Comparison of ENCODE assay signal across 8 cellular contexts in genomic region chr12:110403146-110403974, GRCh38. TPM values are rescaled to one million over a fixed set of nuclear protein-coding genes. Genes with fewer than 3 reads are reported as not detected.
DNase-seq lines count a peak whose midpoint lies in the region; ATAC-seq and TF ChIP-seq lines count a peak whose summit lies in the region.

ANAPC7 (minus strand) TSS chr12:110403708; CDS start chr12:110403627, 81 bp downstream.

- H3F3A ChIP-seq in GM23248 (ENCODE audit: insufficient read depth), result no peaks in the 10 kb centered on the region

- H3K27ac ChIP-seq in GM23248, result peak within 1 kb of the TSS; percentile 96

- in situ Hi-C loops in GM23248 (cut with MboI), result no loop called here

- H3K27me3 Mint-ChIP-seq in nephron (ENCODE audit: low read depth), result no peaks in the 10 kb centered on the region

- H3K9me3 ChIP-seq in GM23248 (ENCODE audit: low read depth) (no peaks in the 10 kb centered on the region), MG63 (0 out of 2 replicates have a peak, but pooled peaks cover 4% of the 10 kb centered on the region)

- peak; percentile 17 for TF ChIP-seq CTCF in fibroblast of the aortic adventitia (IDR thresholded peaks at IDR 0.05; ENCODE audit: insufficient read depth, low read length)
- no peak for TF ChIP-seq CTCF in nephron (IDR thresholded peaks at IDR 0.05; ENCODE audit: unreplicated experiment in 3 of 3)

- no peaks in the 10 kb centered on the region for H3K27me3 ChIP-seq in GM23248 (replicated peaks; ENCODE audit: insufficient read depth)
- no peaks in the 10 kb centered on the region for H3K27me3 ChIP-seq in MG63

- H3K4me1 Mint-ChIP-seq in nephron, result peaks cover 13% of the 10 kb centered on the region

- peaks cover 20% of the 10 kb centered on the region for H3K36me3 Mint-ChIP-seq in nephron (ENCODE audit: low read depth)

- H3K4me1 ChIP-seq in GM23248 (ENCODE audit: insufficient read depth), result 0 out of 2 replicates have a peak, but pooled peaks cover 5% of the 10 kb centered on the region

- DNase-seq in DMS 273 (lab: John Stamatoyannopoulos, UW; ENCODE audit: unreplicated experiment), result peak; percentile 93
- peak; percentile 97 for DNase-seq in GM23248
- peak; percentile 83 for DNase-seq in MG63
- peak; percentile 80 to 85 for DNase-seq in SHP77 (lab: John Stamatoyannopoulos, UW)
- peak; percentile 76 for DNase-seq in activated effector memory CD4-positive, alpha-beta T cell treated with Interleukin-2 at 50 U/mL for 16 hours
- DNase-seq in fibroblast of the aortic adventitia (ENCODE audit: low read depth), result peak; percentile 93
- peak; percentile 89 for DNase-seq in stimulated activated naive CD8-positive, alpha-beta T cell treated with anti-CD3 and anti-CD28 coated beads, Interleukin-15, Interleukin-2, amounts not matched to agents 100 U/mL and 50 U/mL, for 24 hours

- no peaks in the 10 kb centered on the region for H4K20me1 ChIP-seq in GM23248 (ENCODE audit: insufficient read depth)

- 0 to 1% methylated on average over 59 to 61 of the region's 62 CpGs for WGBS in GM23248 (ENCODE audit: low coverage in 1 of 2, low lambda C conversion rate in 2 of 2, missing lambda C conversion rate in 2 of 2), 2 experiments

- peak within 1 kb of the TSS; percentile 100 for H3K4me2 ChIP-seq in GM23248 (ENCODE audit: unreplicated experiment)

- peak within 1 kb of the TSS; percentile 100 for H2AFZ ChIP-seq in GM23248

- peak within 1 kb of the TSS; percentile 100 for H3K27ac Mint-ChIP-seq in nephron

- peaks cover 48% of the 10 kb centered on the region for H3K79me2 ChIP-seq in GM23248 (ENCODE audit: insufficient read depth)

- peak within 1 kb of the TSS; percentile 97 for H3K9ac ChIP-seq in GM23248

- H3K9me2 ChIP-seq in GM23248 (ENCODE audit: insufficient read depth), result no peaks in the 10 kb centered on the region

- H3K4me3 ChIP-seq in GM23248 (peak within 1 kb of the TSS; percentile 86), MG63 (peak within 1 kb of the TSS; percentile 99), fibroblast of the aortic adventitia (ENCODE audit: low read depth, low read length) (peak within 1 kb of the TSS; percentile 93)

- H3K36me3 ChIP-seq in GM23248 (ENCODE audit: low read depth) (peaks cover 5% of the 10 kb centered on the region; the same call in 1 of the 2 replicates), MG63 (peaks cover 26% of the 10 kb centered on the region)

- H3K9me3 Mint-ChIP-seq in nephron, result no peaks in the 10 kb centered on the region

- peak; percentile 91 for ATAC-seq in stimulated activated naive CD8-positive, alpha-beta T cell treated with anti-CD3 and anti-CD28 coated beads, Interleukin-15, Interleukin-2, amounts not matched to agents 100 U/mL and 50 U/mL, for 24 hours

- peak within 1 kb of the TSS; percentile 99 to 100 (median 100) for H3K4me3 Mint-ChIP-seq in nephron

RNA-seq across cellular contexts. Expression of gene ANAPC7, which starts in this region (rescaled TPM):
- 46.5 and 50.2 TPM in 2 replicates for total RNA-seq in GM23248 (2014; rRNA removed; shearing (Covaris generic))
- 35.5 and 38.7 TPM in 2 replicates for polyA plus RNA-seq in GM23248 (2016; fragmentation: Nextera tagmentation; extraction: Ambion mirVana)
- 50.7 and 51.5 TPM in 2 replicates for total RNA-seq in MG63 (2014; rRNA removed; shearing (Covaris generic); ENCODE audit: low replicate concordance)
- 25.8 and 41.0 TPM in 2 replicates for total RNA-seq in fibroblast of the aortic adventitia (ENCODE audit: low replicate concordance)

Comparison
In these comparisons a context has a peak if more than half of its experiments do, and no peak if none do; other contexts are left out.
1. Peak in every context shown above with its lines: DNase-seq, ATAC-seq, H3K4me3 ChIP-seq and H3K27ac ChIP-seq.